Comparison of ENCODE assay signal across 8 cellular contexts in the genomic region with DNA sequence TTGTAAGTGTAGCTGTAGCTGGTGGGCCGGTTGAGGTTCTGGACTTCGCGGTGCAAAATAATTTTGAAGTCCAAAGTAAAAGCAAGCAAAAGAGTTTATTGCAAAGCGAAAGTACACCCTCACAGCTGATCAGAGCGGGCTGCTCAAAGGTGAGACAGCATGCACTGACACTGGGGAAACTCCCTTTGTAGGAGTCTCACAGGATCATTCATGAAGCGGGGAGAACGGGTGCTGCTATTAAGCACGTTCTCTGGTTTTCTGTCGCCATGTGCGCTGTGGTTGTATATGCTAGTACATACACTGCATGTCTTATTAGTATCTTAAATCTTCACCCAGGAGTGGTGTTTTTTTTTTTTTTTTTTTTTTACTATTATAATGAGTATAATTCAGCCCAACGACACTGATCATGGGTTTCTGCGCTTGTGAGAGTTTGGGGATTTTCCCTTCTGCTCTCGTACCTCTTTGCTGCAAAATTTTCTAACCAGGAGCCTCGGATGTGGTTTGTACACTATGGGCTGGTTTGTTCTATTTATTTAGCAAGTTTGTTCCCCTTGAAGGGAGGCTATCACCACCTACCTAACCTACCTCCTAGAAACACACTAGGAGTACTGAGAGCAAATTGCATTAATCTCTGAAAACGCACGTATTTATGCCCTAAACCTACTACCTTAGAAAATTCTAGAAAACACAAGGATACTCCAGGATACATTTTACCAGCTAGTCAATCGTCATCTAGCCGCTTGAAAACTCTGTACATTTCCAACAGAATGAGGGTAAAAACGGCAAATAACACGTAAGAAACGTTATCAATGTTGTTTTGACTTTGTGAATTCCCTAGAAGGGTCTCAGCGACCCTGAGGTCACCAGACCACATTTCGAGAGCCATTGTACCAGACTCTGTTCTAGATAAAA. TPM values are rescaled to one million over a fixed set of nuclear protein-coding genes. Genes with fewer than 3 reads are reported as not detected.
DNase-seq lines count a peak whose midpoint lies in the region; ATAC-seq, FAIRE-seq and TF ChIP-seq lines count a peak whose summit lies in the region.

No MANE protein-coding gene starts in this region.

- no peaks in the 10 kb centered on the region for H4K20me1 ChIP-seq in OCI-LY3 (ENCODE audit: insufficient read depth, low read length)

- H3K4me2 ChIP-seq in OCI-LY3 (ENCODE audit: low read length), result peak overlapping the region; percentile 89

- FAIRE-seq in GM18507 (lab: Jason Lieb, UNC), result peak; percentile 88
- no peak for FAIRE-seq in small intestine (lab: Jason Lieb, UNC)

- H3K9ac ChIP-seq in OCI-LY3 (ENCODE audit: low read length), result peak overlapping the region; percentile 92

- DNase-seq in GM18507 (ENCODE audit: extremely low spot score, insufficient read length, low read depth) (peak; percentile 59), glomerular visceral epithelial cell (ENCODE audit: extremely low spot score) (peak; percentile 53), small intestine (peak; percentile 90), NCI-H128 (lab: John Stamatoyannopoulos, UW; ENCODE audit: unreplicated experiment) (no peak), NCI-H2107 treated with DMSO at 0.1 percent for 48 hours (lab: John Stamatoyannopoulos, UW; ENCODE audit: unreplicated experiment) (no peak)
- peak; percentile 66 for DNase-seq in activated T-helper 9 cell treated with anti-CD3 and anti-CD28 coated beads, Interleukin-2, amount 50 U/mL, for 16 hours (ENCODE audit: low read depth)

- peak; percentile 54 for ATAC-seq in HG02759 (IDR thresholded peaks at IDR 0.05; ENCODE audit: unreplicated experiment)

- H3K36me3 ChIP-seq in OCI-LY3 (replicated peaks; ENCODE audit: low read depth, low read length) (peaks cover 3% of the 10 kb centered on the region), small intestine (ENCODE audit: control insufficient read depth in 2 of 2, insufficient read depth in 2 of 2, low read length in 2 of 2) (peaks cover 2 to 3% of the 10 kb centered on the region in 2 donors)

- 11 to 37% (median 24%) methylated on average over 23 of the region's 23 CpGs for WGBS in small intestine, 3 donors

- H2AFZ ChIP-seq in OCI-LY3 (ENCODE audit: low read depth, low read length), result peak overlapping the region; percentile 75

- no peaks in the 10 kb centered on the region for H3K9me3 ChIP-seq in OCI-LY3 (ENCODE audit: insufficient read depth, low read length)
- no peaks in the 10 kb centered on the region for H3K9me3 ChIP-seq in small intestine (ENCODE audit: control insufficient read depth, low read depth)

- no peak for TF ChIP-seq CTCF in OCI-LY3 (IDR thresholded peaks at IDR 0.05; ENCODE audit: low read depth, low read length)

- H3K4me1 ChIP-seq in OCI-LY3 (ENCODE audit: low read length) (peaks cover 11% of the 10 kb centered on the region), small intestine (ENCODE audit: control insufficient read depth in 2 of 2, insufficient read depth in 1 of 2, low read depth in 1 of 2, low read length in 1 of 2) (no peaks in the 10 kb centered on the region)

- peak overlapping the region; percentile 84 for H3K4me3 ChIP-seq in OCI-LY3 (ENCODE audit: low read length)
- peak overlapping the region; percentile 78 to 81 for H3K4me3 ChIP-seq in small intestine (ENCODE audit: low read depth in 1 of 2, low read length in 2 of 2)

- peaks cover 19% of the 10 kb centered on the region for H3K79me2 ChIP-seq in OCI-LY3 (ENCODE audit: low read length)

- H3K27ac ChIP-seq in OCI-LY3 (ENCODE audit: low read length) (peak overlapping the region; percentile 89), small intestine (ENCODE audit: low read depth in 1 of 2, low read length in 1 of 2) (peak overlapping the region; percentile 56 to 98)

- H3K27me3 ChIP-seq in OCI-LY3 (ENCODE audit: low read depth, low read length) (no peaks in the 10 kb centered on the region), small intestine (ENCODE audit: control insufficient read depth in 2 of 2, insufficient read depth in 2 of 2, low read length in 2 of 2) (no peaks in the 10 kb centered on the region)

RNA-seq across cellular contexts. Expression of a gene that starts 1.3 kb away (rescaled TPM):
- 1 to 10 TPM; 3.0 to 3.8 (median 3.5) TPM for polyA plus RNA-seq in small intestine

Comparison
In these comparisons a context has a peak if more than half of its experiments do, and no peak if none do; other contexts are left out.
1. DNase-seq: peak in GM18507 (single experiment), activated T-helper 9 cell treated with anti-CD3 and anti-CD28 coated beads, Interleukin-2, amount 50 U/mL, for 16 hours (single experiment), glomerular visceral epithelial cell (single experiment) and small intestine (single experiment); none in NCI-H128 (single experiment) and NCI-H2107 treated with DMSO at 0.1 percent for 48 hours (single experiment).